In the genomic region with DNA sequence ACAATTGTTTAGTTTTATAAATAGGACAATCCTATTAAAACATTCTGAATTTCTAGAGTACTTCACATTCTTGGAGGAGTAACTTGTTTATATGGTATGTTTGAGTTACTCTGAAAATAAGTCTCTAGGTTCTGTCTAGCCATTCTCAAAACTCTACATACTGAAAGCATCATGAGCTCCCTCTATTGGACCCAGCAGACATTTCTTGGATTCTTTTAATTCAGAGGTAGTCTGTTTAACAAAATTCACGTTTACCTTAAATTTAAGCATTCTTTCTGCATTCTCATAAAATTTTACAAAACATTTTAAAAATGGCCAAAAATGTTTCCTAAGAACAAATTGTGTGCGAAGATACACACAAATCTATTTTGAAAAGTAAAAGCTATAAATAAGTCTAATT, we compare ENCODE assay signal across 13 cellular contexts. TPM values are rescaled to one million over a fixed set of nuclear protein-coding genes. Genes with fewer than 3 reads are reported as not detected.
DNase-seq lines count a peak whose midpoint lies in the region; ATAC-seq, FAIRE-seq and TF ChIP-seq lines count a peak whose summit lies in the region.
"Had no signal": no experiment of that assay in that cellular context is flagged by ENCODE, and none has a peak within 500 bp of the region (broad histone marks: within the 10 kb centered on the region; RNA-seq: fewer than 3 reads in every experiment).

No MANE protein-coding gene starts in this region.

- no peak overlapping the region for H2AFZ ChIP-seq in mesenchymal stem cell (ENCODE audit: low read depth, low read length)

- no peaks in the 10 kb centered on the region for H3K9me3 ChIP-seq in DOHH2 (ENCODE audit: control insufficient read depth, insufficient read depth, low read length)
- no peaks in the 10 kb centered on the region for H3K9me3 ChIP-seq in mesenchymal stem cell (ENCODE audit: control insufficient read depth, low read length)
- no peaks in the 10 kb centered on the region for H3K9me3 ChIP-seq in CD8-positive, alpha-beta memory T cell (ENCODE audit: low read length)
- H3K9me3 ChIP-seq: heart left ventricle, SJCRH30, thoracic aorta had no signal

- DNase-seq in KBM-7: peak; percentile 37
- peak; percentile 14 for DNase-seq in mesenchymal stem cell
- DNase-seq in GM19240 (ENCODE audit: insufficient read length, low spot score): no peak
- DNase-seq in GM19239 (ENCODE audit: insufficient read length, low spot score): no peak
- no peak for DNase-seq in CD8-positive, alpha-beta memory T cell
- DNase-seq: activated gamma-delta T cell treated with Interleukin-2 at 50 U/mL for 16 hours, heart left ventricle had no signal

- H3K9me2 ChIP-seq in DOHH2 (replicated peaks; ENCODE audit: control insufficient read depth, low read length): no peaks in the 10 kb centered on the region

- FAIRE-seq in GM19239 (lab: Jason Lieb, UNC): no peak

- no peaks in the 10 kb centered on the region for H3K9me3 Mint-ChIP-seq in CD8-positive, alpha-beta memory T cell

- H2BK120ac ChIP-seq in mesenchymal stem cell (ENCODE audit: low read depth, low read length): no peak overlapping the region

- H3K4ac ChIP-seq in mesenchymal stem cell (ENCODE audit: low read depth in 1 of 2, low read length in 2 of 2): no peak overlapping the region

- H3K9ac ChIP-seq in mesenchymal stem cell (ENCODE audit: low read length): no peak overlapping the region

- no peak overlapping the region for H2BK15ac ChIP-seq in mesenchymal stem cell (ENCODE audit: low read depth, poor library complexity, severe bottlenecking)

- H3K18ac ChIP-seq in mesenchymal stem cell (ENCODE audit: low read depth in 1 of 2, low read length in 2 of 2): no peak overlapping the region

- no peak overlapping the region for H3K23ac ChIP-seq in mesenchymal stem cell (ENCODE audit: low read length in 2 of 2)

- no peak overlapping the region for H2BK12ac ChIP-seq in mesenchymal stem cell (ENCODE audit: low read length in 2 of 2)

- no peak overlapping the region for H4K91ac ChIP-seq in mesenchymal stem cell (ENCODE audit: low read length)

- H2AK5ac ChIP-seq in mesenchymal stem cell (ENCODE audit: low read length, severe bottlenecking): no peak overlapping the region

- peaks cover 3% of the 10 kb centered on the region for H3K27me3 ChIP-seq in DOHH2 (ENCODE audit: control insufficient read depth, low read length)
- no peaks in the 10 kb centered on the region for H3K27me3 ChIP-seq in mesenchymal stem cell (ENCODE audit: control insufficient read depth in 1 of 2, insufficient read depth in 1 of 2, low read length in 2 of 2)
- H3K27me3 ChIP-seq in CD8-positive, alpha-beta memory T cell (ENCODE audit: insufficient read depth, low read length, poor library complexity, severe bottlenecking): no peaks in the 10 kb centered on the region
- H3K27me3 ChIP-seq: SJCRH30 had no signal

- H3K4me3 Mint-ChIP-seq in CD8-positive, alpha-beta memory T cell: no peak overlapping the region

- H3F3A ChIP-seq in DOHH2 (ENCODE audit: control insufficient read depth, insufficient read depth): peaks cover 4% of the 10 kb centered on the region

- H3K36me3 ChIP-seq in DOHH2 (ENCODE audit: control insufficient read depth, low read length) (peaks cover 6% of the 10 kb centered on the region), mesenchymal stem cell (ENCODE audit: control insufficient read depth in 1 of 2, insufficient read depth in 2 of 2, low read depth in 1 of 2, low read length in 2 of 2) (peaks cover 5 to 36% of the 10 kb centered on the region in 2 experiments)
- H3K36me3 ChIP-seq in CD8-positive, alpha-beta memory T cell (ENCODE audit: insufficient read depth, low read length): peaks cover 9% of the 10 kb centered on the region

- H3K4me2 ChIP-seq in DOHH2 (ENCODE audit: low read length): no peak overlapping the region
- H3K4me2 ChIP-seq in mesenchymal stem cell (ENCODE audit: low read length, poor library complexity, severe bottlenecking): no peak overlapping the region

- POLR2A ChIA-PET in CD8-positive, alpha-beta memory T cell (lab: Charles Lee): no interaction called here

- H3K36me3 Mint-ChIP-seq in CD8-positive, alpha-beta memory T cell: peaks cover 14 to 47% (median 20%) of the 10 kb centered on the region in 3 donors

- H4K20me1 ChIP-seq in DOHH2 (ENCODE audit: control insufficient read depth, insufficient read depth, low read depth, low read length): no peaks in the 10 kb centered on the region

- H3K79me1 ChIP-seq in mesenchymal stem cell (replicated peaks; ENCODE audit: low read length, poor library complexity, severe bottlenecking): peaks cover 3% of the 10 kb centered on the region

- H3K27me3 Mint-ChIP-seq in CD8-positive, alpha-beta memory T cell: peaks cover 8% of the 10 kb centered on the region in 2 donors

- in situ Hi-C loops in KBM-7 (cut with MboI; ENCODE audit: low pct_unique_long_range_greater_than_20kb, low sequenced_read_pairs): loop anchor here (10.0 kb wide), 1 partner anchor 945 kb away; no protein-coding TSS in a partner anchor

- no peak for ATAC-seq in HG02840 (IDR thresholded peaks at IDR 0.05; ENCODE audit: low FRiP score, unreplicated experiment)
- ATAC-seq: heart left ventricle had no signal

- H3K79me2 ChIP-seq in DOHH2 (ENCODE audit: control insufficient read depth, low read length): no peaks in the 10 kb centered on the region

- no peak overlapping the region for H3K14ac ChIP-seq in mesenchymal stem cell (ENCODE audit: low read length in 2 of 2)

- no peak overlapping the region for H2BK5ac ChIP-seq in mesenchymal stem cell (ENCODE audit: low read depth, low read length, poor library complexity, severe bottlenecking)

- peaks cover 0 to 2% (median 2%) of the 10 kb centered on the region in 3 donors for H3K4me1 Mint-ChIP-seq in CD8-positive, alpha-beta memory T cell

- CTCF ChIA-PET in CD8-positive, alpha-beta memory T cell (lab: Charles Lee): interaction anchor here (1.0 kb wide), 1 partner anchor 9 kb away, joined by 5 read pairs; no protein-coding TSS in a partner anchor

- H3K27ac ChIP-seq in DOHH2 (ENCODE audit: low read depth, low read length) (no peak overlapping the region), VCaP (no peak overlapping the region), mesenchymal stem cell (ENCODE audit: low read length, poor library complexity, severe bottlenecking) (no peak overlapping the region)
- no peak overlapping the region for H3K27ac ChIP-seq in CD8-positive, alpha-beta memory T cell (ENCODE audit: low read depth, low read length)
- H3K27ac ChIP-seq: heart left ventricle, SJCRH30, skin epidermis, thoracic aorta had no signal

- TF ChIP-seq CTCF in DOHH2 (IDR thresholded peaks at IDR 0.05; ENCODE audit: low read depth, low read length, poor library complexity, severe bottlenecking) (peak; percentile 58), VCaP (conservative IDR thresholded peaks at IDR 0.05) (peak; percentile 75)

- no peak overlapping the region for H3K27ac Mint-ChIP-seq in CD8-positive, alpha-beta memory T cell

- WGBS in mesenchymal stem cell: 78% methylated on average over 1 of the region's 2 CpGs

- no peaks in the 10 kb centered on the region for H3K4me1 ChIP-seq in DOHH2 (ENCODE audit: control insufficient read depth, low read length)
- H3K4me1 ChIP-seq in mesenchymal stem cell (ENCODE audit: control insufficient read depth, insufficient read depth, low read depth, low read length): no peaks in the 10 kb centered on the region
- no peaks in the 10 kb centered on the region for H3K4me1 ChIP-seq in CD8-positive, alpha-beta memory T cell (ENCODE audit: insufficient read depth, low read length)
- H3K4me1 ChIP-seq: heart left ventricle, SJCRH30 had no signal

- H4K8ac ChIP-seq in mesenchymal stem cell (ENCODE audit: low read length): no peak overlapping the region

- H3K4me3 ChIP-seq in DOHH2 (ENCODE audit: low read length): no peak overlapping the region
- no peak overlapping the region for H3K4me3 ChIP-seq in mesenchymal stem cell (ENCODE audit: insufficient read depth in 1 of 2, low read depth in 1 of 2, low read length in 2 of 2)
- no peak overlapping the region for H3K4me3 ChIP-seq in CD8-positive, alpha-beta memory T cell (ENCODE audit: low read length)
- H3K4me3 ChIP-seq: heart left ventricle, SJCRH30, skin epidermis, thoracic aorta had no signal

RNA-seq across cellular contexts. Expression of a gene that starts 15.3 kb away (rescaled TPM):
- not detected for polyA plus RNA-seq in mesenchymal stem cell (2013, experiment 1 of 2)
- polyA plus RNA-seq in mesenchymal stem cell (2013, experiment 2 of 2): not detected
- total RNA-seq in CD8-positive, alpha-beta memory T cell: not detected
- not detected for polyA plus RNA-seq in CD8-positive, alpha-beta memory T cell
- total RNA-seq: thoracic aorta had no signal
- polyA plus RNA-seq: heart left ventricle had no signal

RNA-seq across cellular contexts. Expression of a gene that starts 45.5 kb away (rescaled TPM):
- polyA plus RNA-seq in mesenchymal stem cell (2013, experiment 1 of 2): 16.9 TPM
- 16.7 TPM for polyA plus RNA-seq in mesenchymal stem cell (2013, experiment 2 of 2)
- 10 to 100 TPM; 15.8 to 16.0 TPM for total RNA-seq in CD8-positive, alpha-beta memory T cell
- polyA plus RNA-seq in CD8-positive, alpha-beta memory T cell: 10.2 TPM

Comparison
In these comparisons a context has a peak if more than half of its experiments do, and no peak if none do; other contexts are left out.
1. DNase-seq: peak in KBM-7 (single experiment) and mesenchymal stem cell (single experiment); none in GM19240 (single experiment), GM19239 (single experiment) and CD8-positive, alpha-beta memory T cell (0 of 5).